2 cellular contexts compared by ENCODE assay signal in genomic region chr5:179834871-179835270, GRCh38. TPM values are rescaled to one million over a fixed set of nuclear protein-coding genes. Genes with fewer than 3 reads are reported as not detected.
"Had no signal": no experiment of that assay in that cellular context is flagged by ENCODE, and none has a peak within 500 bp of the region (broad histone marks: within the 10 kb centered on the region; RNA-seq: fewer than 3 reads in every experiment).

No MANE protein-coding gene starts in this region.

RNA-seq across cellular contexts. Expression of gene LTC4S, which starts 41.1 kb away (rescaled TPM):
- total RNA-seq: LHCN-M2, M059J had no signal
